In the genomic region with DNA sequence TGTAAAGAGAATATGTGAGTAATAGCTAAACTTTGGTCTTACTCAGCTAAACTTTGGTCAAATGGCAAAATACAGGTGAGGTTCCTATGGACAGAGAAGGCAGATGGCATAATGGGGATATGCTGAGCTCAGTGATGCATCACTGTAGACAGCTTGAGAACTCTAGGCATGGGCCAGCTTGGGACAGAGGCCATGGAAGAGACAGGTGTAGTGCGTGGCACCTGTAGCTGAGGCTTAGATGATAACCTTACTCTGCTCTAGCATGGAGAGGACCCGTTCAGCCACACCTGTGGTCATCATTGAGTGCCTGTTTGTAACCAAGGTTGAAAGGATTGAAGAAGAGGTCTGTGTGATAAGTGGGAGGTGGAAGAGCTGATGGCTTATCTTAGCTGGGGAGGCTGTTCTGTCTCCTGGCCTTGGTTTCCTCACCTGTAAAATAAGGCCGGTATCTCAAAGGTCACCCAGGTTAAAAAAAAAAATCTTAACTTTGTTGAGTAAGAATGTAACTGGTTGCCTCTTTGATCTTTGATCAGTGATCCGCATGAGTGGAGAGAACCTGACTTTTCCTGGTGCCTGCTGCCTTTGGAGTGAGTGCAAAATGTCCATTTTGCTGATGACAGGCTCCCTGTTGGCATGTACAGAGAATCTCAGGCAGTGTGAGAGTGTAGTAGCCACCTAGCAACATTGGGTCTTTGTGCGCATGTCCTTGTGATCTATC, we compare ENCODE assay signal across 2 cellular contexts.
TF ChIP-seq lines count a peak whose summit lies in the region.

No MANE protein-coding gene starts in this region.

TF ChIP-seq in GM12891, 5 proteins besides CTCF, POLR2A, EP300 and RAD21 (continued from another document):
- TF ChIP-seq POU2F2 (IDR thresholded peaks at IDR 0.05; ENCODE audit: low read depth, low read length) = no peak
- no peak for TF ChIP-seq PAX5 (IDR thresholded peaks at IDR 0.05; ENCODE audit: insufficient read depth, low read length, severe bottlenecking)

TF ChIP-seq in GM12878, 131 proteins besides CTCF, POLR2A, EP300 and RAD21 (continued from another document and continues in another):
- TF ChIP-seq, protein P1, sequence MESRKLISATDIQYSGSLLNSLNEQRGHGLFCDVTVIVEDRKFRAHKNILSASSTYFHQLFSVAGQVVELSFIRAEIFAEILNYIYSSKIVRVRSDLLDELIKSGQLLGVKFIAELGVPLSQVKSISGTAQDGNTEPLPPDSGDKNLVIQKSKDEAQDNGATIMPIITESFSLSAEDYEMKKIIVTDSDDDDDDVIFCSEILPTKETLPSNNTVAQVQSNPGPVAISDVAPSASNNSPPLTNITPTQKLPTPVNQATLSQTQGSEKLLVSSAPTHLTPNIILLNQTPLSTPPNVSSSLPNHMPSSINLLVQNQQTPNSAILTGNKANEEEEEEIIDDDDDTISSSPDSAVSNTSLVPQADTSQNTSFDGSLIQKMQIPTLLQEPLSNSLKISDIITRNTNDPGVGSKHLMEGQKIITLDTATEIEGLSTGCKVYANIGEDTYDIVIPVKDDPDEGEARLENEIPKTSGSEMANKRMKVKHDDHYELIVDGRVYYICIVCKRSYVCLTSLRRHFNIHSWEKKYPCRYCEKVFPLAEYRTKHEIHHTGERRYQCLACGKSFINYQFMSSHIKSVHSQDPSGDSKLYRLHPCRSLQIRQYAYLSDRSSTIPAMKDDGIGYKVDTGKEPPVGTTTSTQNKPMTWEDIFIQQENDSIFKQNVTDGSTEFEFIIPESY (IDR thresholded peaks at IDR 0.05) = no peak
- TF ChIP-seq, protein P2, sequence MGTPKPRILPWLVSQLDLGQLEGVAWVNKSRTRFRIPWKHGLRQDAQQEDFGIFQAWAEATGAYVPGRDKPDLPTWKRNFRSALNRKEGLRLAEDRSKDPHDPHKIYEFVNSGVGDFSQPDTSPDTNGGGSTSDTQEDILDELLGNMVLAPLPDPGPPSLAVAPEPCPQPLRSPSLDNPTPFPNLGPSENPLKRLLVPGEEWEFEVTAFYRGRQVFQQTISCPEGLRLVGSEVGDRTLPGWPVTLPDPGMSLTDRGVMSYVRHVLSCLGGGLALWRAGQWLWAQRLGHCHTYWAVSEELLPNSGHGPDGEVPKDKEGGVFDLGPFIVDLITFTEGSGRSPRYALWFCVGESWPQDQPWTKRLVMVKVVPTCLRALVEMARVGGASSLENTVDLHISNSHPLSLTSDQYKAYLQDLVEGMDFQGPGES (IDR thresholded peaks at IDR 0.05) = no peak
- TF ChIP-seq, protein P3, sequence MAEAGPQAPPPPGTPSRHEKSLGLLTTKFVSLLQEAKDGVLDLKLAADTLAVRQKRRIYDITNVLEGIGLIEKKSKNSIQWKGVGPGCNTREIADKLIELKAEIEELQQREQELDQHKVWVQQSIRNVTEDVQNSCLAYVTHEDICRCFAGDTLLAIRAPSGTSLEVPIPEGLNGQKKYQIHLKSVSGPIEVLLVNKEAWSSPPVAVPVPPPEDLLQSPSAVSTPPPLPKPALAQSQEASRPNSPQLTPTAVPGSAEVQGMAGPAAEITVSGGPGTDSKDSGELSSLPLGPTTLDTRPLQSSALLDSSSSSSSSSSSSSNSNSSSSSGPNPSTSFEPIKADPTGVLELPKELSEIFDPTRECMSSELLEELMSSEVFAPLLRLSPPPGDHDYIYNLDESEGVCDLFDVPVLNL (IDR thresholded peaks at IDR 0.05; ENCODE audit: low read depth, low read length) = no peak
- no peak for TF ChIP-seq SMAD1 (IDR thresholded peaks at IDR 0.05; ENCODE audit: low read depth, partially characterized antibody)
- peak; percentile 73 for TF ChIP-seq TCF7 (IDR thresholded peaks at IDR 0.05; ENCODE audit: borderline replicate concordance)
- TF ChIP-seq, protein P4, sequence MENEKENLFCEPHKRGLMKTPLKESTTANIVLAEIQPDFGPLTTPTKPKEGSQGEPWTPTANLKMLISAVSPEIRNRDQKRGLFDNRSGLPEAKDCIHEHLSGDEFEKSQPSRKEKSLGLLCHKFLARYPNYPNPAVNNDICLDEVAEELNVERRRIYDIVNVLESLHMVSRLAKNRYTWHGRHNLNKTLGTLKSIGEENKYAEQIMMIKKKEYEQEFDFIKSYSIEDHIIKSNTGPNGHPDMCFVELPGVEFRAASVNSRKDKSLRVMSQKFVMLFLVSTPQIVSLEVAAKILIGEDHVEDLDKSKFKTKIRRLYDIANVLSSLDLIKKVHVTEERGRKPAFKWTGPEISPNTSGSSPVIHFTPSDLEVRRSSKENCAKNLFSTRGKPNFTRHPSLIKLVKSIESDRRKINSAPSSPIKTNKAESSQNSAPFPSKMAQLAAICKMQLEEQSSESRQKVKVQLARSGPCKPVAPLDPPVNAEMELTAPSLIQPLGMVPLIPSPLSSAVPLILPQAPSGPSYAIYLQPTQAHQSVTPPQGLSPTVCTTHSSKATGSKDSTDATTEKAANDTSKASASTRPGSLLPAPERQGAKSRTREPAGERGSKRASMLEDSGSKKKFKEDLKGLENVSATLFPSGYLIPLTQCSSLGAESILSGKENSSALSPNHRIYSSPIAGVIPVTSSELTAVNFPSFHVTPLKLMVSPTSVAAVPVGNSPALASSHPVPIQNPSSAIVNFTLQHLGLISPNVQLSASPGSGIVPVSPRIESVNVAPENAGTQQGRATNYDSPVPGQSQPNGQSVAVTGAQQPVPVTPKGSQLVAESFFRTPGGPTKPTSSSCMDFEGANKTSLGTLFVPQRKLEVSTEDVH (IDR thresholded peaks at IDR 0.05; ENCODE audit: low read depth, partially characterized antibody) = no peak
- TF ChIP-seq, protein P5, sequence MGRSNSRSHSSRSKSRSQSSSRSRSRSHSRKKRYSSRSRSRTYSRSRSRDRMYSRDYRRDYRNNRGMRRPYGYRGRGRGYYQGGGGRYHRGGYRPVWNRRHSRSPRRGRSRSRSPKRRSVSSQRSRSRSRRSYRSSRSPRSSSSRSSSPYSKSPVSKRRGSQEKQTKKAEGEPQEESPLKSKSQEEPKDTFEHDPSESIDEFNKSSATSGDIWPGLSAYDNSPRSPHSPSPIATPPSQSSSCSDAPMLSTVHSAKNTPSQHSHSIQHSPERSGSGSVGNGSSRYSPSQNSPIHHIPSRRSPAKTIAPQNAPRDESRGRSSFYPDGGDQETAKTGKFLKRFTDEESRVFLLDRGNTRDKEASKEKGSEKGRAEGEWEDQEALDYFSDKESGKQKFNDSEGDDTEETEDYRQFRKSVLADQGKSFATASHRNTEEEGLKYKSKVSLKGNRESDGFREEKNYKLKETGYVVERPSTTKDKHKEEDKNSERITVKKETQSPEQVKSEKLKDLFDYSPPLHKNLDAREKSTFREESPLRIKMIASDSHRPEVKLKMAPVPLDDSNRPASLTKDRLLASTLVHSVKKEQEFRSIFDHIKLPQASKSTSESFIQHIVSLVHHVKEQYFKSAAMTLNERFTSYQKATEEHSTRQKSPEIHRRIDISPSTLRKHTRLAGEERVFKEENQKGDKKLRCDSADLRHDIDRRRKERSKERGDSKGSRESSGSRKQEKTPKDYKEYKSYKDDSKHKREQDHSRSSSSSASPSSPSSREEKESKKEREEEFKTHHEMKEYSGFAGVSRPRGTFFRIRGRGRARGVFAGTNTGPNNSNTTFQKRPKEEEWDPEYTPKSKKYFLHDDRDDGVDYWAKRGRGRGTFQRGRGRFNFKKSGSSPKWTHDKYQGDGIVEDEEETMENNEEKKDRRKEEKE (IDR thresholded peaks at IDR 0.05) = no peak
- no peak for TF ChIP-seq CHD1 (IDR thresholded peaks at IDR 0.05; ENCODE audit: low read depth, low read length)
- TF ChIP-seq, protein P6, sequence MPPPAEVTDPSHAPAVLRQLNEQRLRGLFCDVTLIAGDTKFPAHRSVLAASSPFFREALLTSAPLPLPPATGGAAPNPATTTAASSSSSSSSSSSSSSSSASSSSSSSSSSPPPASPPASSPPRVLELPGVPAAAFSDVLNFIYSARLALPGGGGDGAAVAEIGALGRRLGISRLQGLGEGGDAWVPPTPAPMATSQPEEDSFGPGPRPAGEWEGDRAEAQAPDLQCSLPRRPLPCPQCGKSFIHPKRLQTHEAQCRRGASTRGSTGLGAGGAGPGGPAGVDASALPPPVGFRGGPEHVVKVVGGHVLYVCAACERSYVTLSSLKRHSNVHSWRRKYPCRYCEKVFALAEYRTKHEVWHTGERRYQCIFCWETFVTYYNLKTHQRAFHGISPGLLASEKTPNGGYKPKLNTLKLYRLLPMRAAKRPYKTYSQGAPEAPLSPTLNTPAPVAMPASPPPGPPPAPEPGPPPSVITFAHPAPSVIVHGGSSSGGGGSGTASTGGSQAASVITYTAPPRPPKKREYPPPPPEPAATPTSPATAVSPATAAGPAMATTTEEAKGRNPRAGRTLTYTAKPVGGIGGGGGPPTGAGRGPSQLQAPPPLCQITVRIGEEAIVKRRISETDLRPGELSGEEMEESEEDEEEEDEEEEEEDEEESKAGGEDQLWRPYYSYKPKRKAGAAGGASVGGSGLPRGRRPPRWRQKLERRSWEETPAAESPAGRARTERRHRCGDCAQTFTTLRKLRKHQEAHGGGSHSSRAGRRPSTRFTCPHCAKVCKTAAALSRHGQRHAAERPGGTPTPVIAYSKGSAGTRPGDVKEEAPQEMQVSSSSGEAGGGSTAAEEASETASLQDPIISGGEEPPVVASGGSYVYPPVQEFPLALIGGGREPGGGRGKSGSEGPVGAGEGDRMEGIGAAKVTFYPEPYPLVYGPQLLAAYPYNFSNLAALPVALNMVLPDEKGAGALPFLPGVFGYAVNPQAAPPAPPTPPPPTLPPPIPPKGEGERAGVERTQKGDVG (CRISPR knock-in tag; IDR thresholded peaks at IDR 0.05) = no peak
- no peak for TF ChIP-seq BMI1 (IDR thresholded peaks at IDR 0.05; ENCODE audit: borderline replicate concordance)
- no peak for TF ChIP-seq SP1 (IDR thresholded peaks at IDR 0.05; ENCODE audit: low read depth, low read length)
- peak; percentile 50; the same call in 1 of the 2 replicates for TF ChIP-seq IKZF1 (conservative IDR thresholded peaks at IDR 0.05)
- TF ChIP-seq, protein P7, sequence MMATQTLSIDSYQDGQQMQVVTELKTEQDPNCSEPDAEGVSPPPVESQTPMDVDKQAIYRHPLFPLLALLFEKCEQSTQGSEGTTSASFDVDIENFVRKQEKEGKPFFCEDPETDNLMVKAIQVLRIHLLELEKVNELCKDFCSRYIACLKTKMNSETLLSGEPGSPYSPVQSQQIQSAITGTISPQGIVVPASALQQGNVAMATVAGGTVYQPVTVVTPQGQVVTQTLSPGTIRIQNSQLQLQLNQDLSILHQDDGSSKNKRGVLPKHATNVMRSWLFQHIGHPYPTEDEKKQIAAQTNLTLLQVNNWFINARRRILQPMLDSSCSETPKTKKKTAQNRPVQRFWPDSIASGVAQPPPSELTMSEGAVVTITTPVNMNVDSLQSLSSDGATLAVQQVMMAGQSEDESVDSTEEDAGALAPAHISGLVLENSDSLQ (IDR thresholded peaks at IDR 0.05) = no peak
- TF ChIP-seq IKZF2 (IDR thresholded peaks at IDR 0.05) = peak; percentile 49; a peak in 3 of 4 replicates
- peak; percentile 87 for TF ChIP-seq NR2F1 (conservative IDR thresholded peaks at IDR 0.05)
- TF ChIP-seq NR2C2 (IDR thresholded peaks at IDR 0.05; ENCODE audit: borderline replicate concordance, control insufficient read depth, insufficient read length, low read depth) = no peak
- no peak for TF ChIP-seq NFYA (IDR thresholded peaks at IDR 0.05; ENCODE audit: borderline replicate concordance, low read depth, low read length)
- no peak for TF ChIP-seq MEF2A (IDR thresholded peaks at IDR 0.05; ENCODE audit: insufficient read depth, low read depth, low read length)
- TF ChIP-seq, protein P8, sequence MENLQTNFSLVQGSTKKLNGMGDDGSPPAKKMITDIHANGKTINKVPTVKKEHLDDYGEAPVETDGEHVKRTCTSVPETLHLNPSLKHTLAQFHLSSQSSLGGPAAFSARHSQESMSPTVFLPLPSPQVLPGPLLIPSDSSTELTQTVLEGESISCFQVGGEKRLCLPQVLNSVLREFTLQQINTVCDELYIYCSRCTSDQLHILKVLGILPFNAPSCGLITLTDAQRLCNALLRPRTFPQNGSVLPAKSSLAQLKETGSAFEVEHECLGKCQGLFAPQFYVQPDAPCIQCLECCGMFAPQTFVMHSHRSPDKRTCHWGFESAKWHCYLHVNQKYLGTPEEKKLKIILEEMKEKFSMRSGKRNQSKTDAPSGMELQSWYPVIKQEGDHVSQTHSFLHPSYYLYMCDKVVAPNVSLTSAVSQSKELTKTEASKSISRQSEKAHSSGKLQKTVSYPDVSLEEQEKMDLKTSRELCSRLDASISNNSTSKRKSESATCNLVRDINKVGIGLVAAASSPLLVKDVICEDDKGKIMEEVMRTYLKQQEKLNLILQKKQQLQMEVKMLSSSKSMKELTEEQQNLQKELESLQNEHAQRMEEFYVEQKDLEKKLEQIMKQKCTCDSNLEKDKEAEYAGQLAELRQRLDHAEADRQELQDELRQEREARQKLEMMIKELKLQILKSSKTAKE (IDR thresholded peaks at IDR 0.05; ENCODE audit: low read depth, poor library complexity, severe bottlenecking) = no peak
- no peak for TF ChIP-seq CREM (IDR thresholded peaks at IDR 0.05; ENCODE audit: low read depth)
- TF ChIP-seq JUND (IDR thresholded peaks at IDR 0.05; ENCODE audit: low read depth, low read length) = no peak
- no peak for TF ChIP-seq CREB1 (IDR thresholded peaks at IDR 0.05; ENCODE audit: low read depth)
- TF ChIP-seq PAX5 (IDR thresholded peaks at IDR 0.05; ENCODE audit: borderline replicate concordance, low read depth, low read length) = no peak
- TF ChIP-seq, protein P9, sequence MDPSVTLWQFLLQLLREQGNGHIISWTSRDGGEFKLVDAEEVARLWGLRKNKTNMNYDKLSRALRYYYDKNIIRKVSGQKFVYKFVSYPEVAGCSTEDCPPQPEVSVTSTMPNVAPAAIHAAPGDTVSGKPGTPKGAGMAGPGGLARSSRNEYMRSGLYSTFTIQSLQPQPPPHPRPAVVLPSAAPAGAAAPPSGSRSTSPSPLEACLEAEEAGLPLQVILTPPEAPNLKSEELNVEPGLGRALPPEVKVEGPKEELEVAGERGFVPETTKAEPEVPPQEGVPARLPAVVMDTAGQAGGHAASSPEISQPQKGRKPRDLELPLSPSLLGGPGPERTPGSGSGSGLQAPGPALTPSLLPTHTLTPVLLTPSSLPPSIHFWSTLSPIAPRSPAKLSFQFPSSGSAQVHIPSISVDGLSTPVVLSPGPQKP (IDR thresholded peaks at IDR 0.05; ENCODE audit: low read depth, low read length) = no peak
- TF ChIP-seq, protein P10, sequence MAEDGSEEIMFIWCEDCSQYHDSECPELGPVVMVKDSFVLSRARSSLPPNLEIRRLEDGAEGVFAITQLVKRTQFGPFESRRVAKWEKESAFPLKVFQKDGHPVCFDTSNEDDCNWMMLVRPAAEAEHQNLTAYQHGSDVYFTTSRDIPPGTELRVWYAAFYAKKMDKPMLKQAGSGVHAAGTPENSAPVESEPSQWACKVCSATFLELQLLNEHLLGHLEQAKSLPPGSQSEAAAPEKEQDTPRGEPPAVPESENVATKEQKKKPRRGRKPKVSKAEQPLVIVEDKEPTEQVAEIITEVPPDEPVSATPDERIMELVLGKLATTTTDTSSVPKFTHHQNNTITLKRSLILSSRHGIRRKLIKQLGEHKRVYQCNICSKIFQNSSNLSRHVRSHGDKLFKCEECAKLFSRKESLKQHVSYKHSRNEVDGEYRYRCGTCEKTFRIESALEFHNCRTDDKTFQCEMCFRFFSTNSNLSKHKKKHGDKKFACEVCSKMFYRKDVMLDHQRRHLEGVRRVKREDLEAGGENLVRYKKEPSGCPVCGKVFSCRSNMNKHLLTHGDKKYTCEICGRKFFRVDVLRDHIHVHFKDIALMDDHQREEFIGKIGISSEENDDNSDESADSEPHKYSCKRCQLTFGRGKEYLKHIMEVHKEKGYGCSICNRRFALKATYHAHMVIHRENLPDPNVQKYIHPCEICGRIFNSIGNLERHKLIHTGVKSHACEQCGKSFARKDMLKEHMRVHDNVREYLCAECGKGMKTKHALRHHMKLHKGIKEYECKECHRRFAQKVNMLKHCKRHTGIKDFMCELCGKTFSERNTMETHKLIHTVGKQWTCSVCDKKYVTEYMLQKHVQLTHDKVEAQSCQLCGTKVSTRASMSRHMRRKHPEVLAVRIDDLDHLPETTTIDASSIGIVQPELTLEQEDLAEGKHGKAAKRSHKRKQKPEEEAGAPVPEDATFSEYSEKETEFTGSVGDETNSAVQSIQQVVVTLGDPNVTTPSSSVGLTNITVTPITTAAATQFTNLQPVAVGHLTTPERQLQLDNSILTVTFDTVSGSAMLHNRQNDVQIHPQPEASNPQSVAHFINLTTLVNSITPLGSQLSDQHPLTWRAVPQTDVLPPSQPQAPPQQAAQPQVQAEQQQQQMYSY (CRISPR knock-in tag; IDR thresholded peaks at IDR 0.05) = no peak
